In genomic region chr2:150076281-150076680, GRCh38 we compare ENCODE assay signal across 16 cellular contexts.
DNase-seq lines count a peak whose midpoint lies in the region; ATAC-seq and TF ChIP-seq lines count a peak whose summit lies in the region.
"Had no signal": no experiment of that assay in that cellular context is flagged by ENCODE, and none has a peak within 500 bp of the region (broad histone marks: within the 10 kb centered on the region; RNA-seq: fewer than 3 reads in every experiment).

No MANE protein-coding gene starts in this region.

- DNase-seq in left ventricle myocardium superior (no peak), cardiac septum (ENCODE audit: low spot score) (no peak), adipocyte (ENCODE audit: low read depth) (peak; percentile 42), foreskin keratinocyte (peak; percentile 80 to 90), NOMO-1 (lab: John Stamatoyannopoulos, UW; ENCODE audit: unreplicated experiment in 2 of 2) (no peak)
- DNase-seq: 8988T; activated CD4-positive, alpha-beta T cell treated with anti-CD3 and anti-CD28 coated beads, Interleukin-2, amount 50 U/mL, for 48 hours; lower lobe of right lung; NCI-H1930; Right ventricle myocardium superior; stomach had no signal

- intact Hi-C loops in left ventricle myocardium superior (cut with micrococcal nuclease) (no loop called here), cardiac septum (cut with DNase I) (no loop called here)

- H3K4me3 ChIP-seq in adipocyte (ENCODE audit: low read length) = no peak overlapping the region
- H3K4me3 ChIP-seq: lower lobe of right lung, skin epidermis, stomach had no signal

- H3K27me3 ChIP-seq in adipocyte (replicated peaks; ENCODE audit: control insufficient read depth, insufficient read depth, low read length) = no peaks in the 10 kb centered on the region
- H3K27me3 ChIP-seq in foreskin keratinocyte = no peaks in the 10 kb centered on the region
- H3K27me3 ChIP-seq: stomach had no signal

- no peaks in the 10 kb centered on the region for H3K9me3 ChIP-seq in adipocyte (ENCODE audit: control insufficient read depth, low read length)
- H3K9me3 ChIP-seq: lower lobe of right lung, stomach had no signal

- no peak for TF ChIP-seq CTCF in foreskin keratinocyte (conservative IDR thresholded peaks at IDR 0.05)

- ATAC-seq in left ventricle myocardium superior = peak; percentile 33
- peak; percentile 94 for ATAC-seq in foreskin keratinocyte
- ATAC-seq in GM19035 (IDR thresholded peaks at IDR 0.05; ENCODE audit: unreplicated experiment) = no peak
- ATAC-seq in HG03469 (IDR thresholded peaks at IDR 0.05; ENCODE audit: unreplicated experiment) = no peak
- ATAC-seq in GM19397 (IDR thresholded peaks at IDR 0.05; ENCODE audit: unreplicated experiment) = no peak
- ATAC-seq: activated T-helper 17 cell treated with anti-CD3 and anti-CD28 coated beads, Interleukin-2, amount 50 U/mL, for 72 hours; lower lobe of right lung had no signal

- peaks cover 11% of the 10 kb centered on the region for H3K4me1 ChIP-seq in adipocyte (ENCODE audit: control insufficient read depth, insufficient read depth, low read length)
- peaks cover 20% of the 10 kb centered on the region for H3K4me1 ChIP-seq in foreskin keratinocyte
- H3K4me1 ChIP-seq: lower lobe of right lung had no signal

- peak overlapping the region; percentile 88 for H3K27ac ChIP-seq in foreskin keratinocyte
- H3K27ac ChIP-seq: lower lobe of right lung, stomach had no signal

- H3K9ac ChIP-seq in adipocyte (ENCODE audit: low read length) = no peak overlapping the region

- no peaks in the 10 kb centered on the region for H3K36me3 ChIP-seq in adipocyte (ENCODE audit: control insufficient read depth, insufficient read depth, low read length, severe bottlenecking)
- H3K36me3 ChIP-seq: lower lobe of right lung, stomach had no signal

Comparison
In these comparisons a context has a peak if more than half of its experiments do, and no peak if none do; other contexts are left out.
1. ATAC-seq: peak in left ventricle myocardium superior (single experiment) and foreskin keratinocyte (single experiment); none in GM19035 (single experiment), HG03469 (single experiment) and GM19397 (single experiment).
2. DNase-seq: peak in adipocyte (single experiment) and foreskin keratinocyte (2 of 2); none in left ventricle myocardium superior (single experiment), cardiac septum (single experiment) and NOMO-1 (0 of 2).